ENCODE assay signal across 12 cellular contexts in genomic region chr22:27318516-27318915, GRCh38.
DNase-seq lines count a peak whose midpoint lies in the region; ATAC-seq and TF ChIP-seq lines count a peak whose summit lies in the region.
"Had no signal": no experiment of that assay in that cellular context is flagged by ENCODE, and none has a peak within 500 bp of the region (broad histone marks: within the 10 kb centered on the region; RNA-seq: fewer than 3 reads in every experiment).

No MANE protein-coding gene starts in this region.

- 0 out of 2 replicates have a peak overlapping the region, but pooled peaks have one; percentile 54 for H3K9ac ChIP-seq in BLaER1

- H3K4me1 ChIP-seq in BLaER1: peaks cover 38% of the 10 kb centered on the region

- no peak overlapping the region for H3K4me3 Mint-ChIP-seq in nephron
- H3K4me3 Mint-ChIP-seq: stimulated activated naive CD8-positive, alpha-beta T cell treated with anti-CD3 and anti-CD28 coated beads, Interleukin-15, Interleukin-2, amounts not matched to agents 100 ng/mL and 50 ng/mL, for 24 hours had no signal

- DNase-seq in NOMO-1 treated with DMSO at 0.1 percent for 48 hours (lab: John Stamatoyannopoulos, UW; ENCODE audit: unreplicated experiment) (peak; percentile 84), ecto neural progenitor cell (ENCODE audit: low spot score) (no peak), HK-2 (ENCODE audit: unreplicated experiment) (no peak)
- no peak for DNase-seq in effector CD4-positive, alpha-beta T cell
- DNase-seq: activated effector memory CD4-positive, alpha-beta T cell treated with anti-CD3 and anti-CD28 coated beads, Interleukin-2, amount 50 U/mL, for 16 hours; NCI-H1105 had no signal

- H3K36me3 ChIP-seq in BLaER1: no peaks in the 10 kb centered on the region
- H3K36me3 ChIP-seq: Peyer's patch had no signal

- ATAC-seq in esophagus mucosa (peak; percentile 52), HG03045 (IDR thresholded peaks at IDR 0.05; ENCODE audit: unreplicated experiment) (no peak)

- H3K36me3 Mint-ChIP-seq in nephron (ENCODE audit: low read depth): peaks cover 3% of the 10 kb centered on the region

- peaks cover 14% of the 10 kb centered on the region for H3K27me3 Mint-ChIP-seq in nephron (ENCODE audit: low read depth)

- H3K9me3 Mint-ChIP-seq in nephron: peaks cover 11% of the 10 kb centered on the region

- no peaks in the 10 kb centered on the region for H4K20me1 ChIP-seq in BLaER1

- no peak overlapping the region; the same call in 1 of the 2 replicates for H3K4me3 ChIP-seq in BLaER1
- H3K4me3 ChIP-seq: Peyer's patch had no signal

- peak overlapping the region; percentile 88 to 92 (median 92) for H3K27ac Mint-ChIP-seq in nephron
- H3K27ac Mint-ChIP-seq: stimulated activated naive CD8-positive, alpha-beta T cell treated with anti-CD3 and anti-CD28 coated beads, Interleukin-15, Interleukin-2, amounts not matched to agents 100 ng/mL and 50 ng/mL, for 24 hours had no signal

- peak overlapping the region; percentile 85 for H3K4me2 ChIP-seq in BLaER1

- H3K27me3 ChIP-seq in BLaER1: no peaks in the 10 kb centered on the region
- H3K27me3 ChIP-seq: Peyer's patch had no signal

- H3K9me3 ChIP-seq in BLaER1: 0 out of 2 replicates have a peak, but pooled peaks cover 9% of the 10 kb centered on the region
- H3K9me3 ChIP-seq: Peyer's patch had no signal

- H3K27ac ChIP-seq in BLaER1: peak overlapping the region; percentile 72

- peaks cover 53% of the 10 kb centered on the region for H3K4me1 Mint-ChIP-seq in nephron

- TF ChIP-seq CTCF in nephron (IDR thresholded peaks at IDR 0.05; ENCODE audit: unreplicated experiment in 3 of 3): no peak
